In genomic region chr10:91800192-91800591, GRCh38 we compare ENCODE assay signal across 8 cellular contexts. TPM values are rescaled to one million over a fixed set of nuclear protein-coding genes. Genes with fewer than 3 reads are reported as not detected.
A peak's percentile ranks its signal among the peaks of the same experiment; 100 is the strongest.
DNase-seq lines count a peak whose midpoint lies in the region; ATAC-seq and TF ChIP-seq lines count a peak whose summit lies in the region.

No MANE protein-coding gene starts in this region.

- H4K20me1 ChIP-seq in OCI-LY3 (ENCODE audit: insufficient read depth, low read length) = peaks cover 50% of the 10 kb centered on the region

- CTCF ChIA-PET in Caco-2 (lab: Charles Lee) = no interaction called here

- no TSS peak for BruUV-seq in Caco-2 (replicated peaks; lab: Mats Ljungman, UMichigan)

- H3K36me3 Mint-ChIP-seq in Caco-2 (ENCODE audit: insufficient read depth, unreplicated experiment) = peaks cover 62% of the 10 kb centered on the region

- 0 out of 2 replicates have a peak overlapping the region, but pooled peaks have one; percentile 97 for H3K9ac ChIP-seq in OCI-LY3 (ENCODE audit: low read length)

- no peaks in the 10 kb centered on the region for H3K9me3 Mint-ChIP-seq in Caco-2 (ENCODE audit: unreplicated experiment)

- no peak overlapping the region for H3K27ac ChIP-seq in OCI-LY3 (ENCODE audit: low read length)
- peak overlapping the region; percentile 95 for H3K27ac ChIP-seq in neutrophil

- POLR2A ChIA-PET in Caco-2 (lab: Charles Lee) = interaction anchor here (0.6 kb wide), 1 partner anchor 12 kb away, joined by 6 read pairs; no protein-coding TSS in a partner anchor

- H3K27me3 ChIP-seq in Caco-2 (replicated peaks; ENCODE audit: control insufficient read depth, insufficient read depth, low read length) (no peaks in the 10 kb centered on the region), OCI-LY3 (ENCODE audit: low read depth, low read length) (no peaks in the 10 kb centered on the region), neutrophil (peaks cover under 1% of the 10 kb centered on the region)

- H3K9me3 ChIP-seq in Caco-2 (no peaks in the 10 kb centered on the region), OCI-LY3 (ENCODE audit: insufficient read depth, low read length) (no peaks in the 10 kb centered on the region), neutrophil (no peaks in the 10 kb centered on the region)

- no peak for DNase-seq in Caco-2
- DNase-seq in epithelial cell of esophagus (ENCODE audit: low read depth) = peak; percentile 1
- DNase-seq in iPS-NIHi7 (ENCODE audit: extremely low spot score) = no peak
- DNase-seq in NK-92 (lab: John Stamatoyannopoulos, UW; ENCODE audit: unreplicated experiment) = no peak

- H3K4me1 ChIP-seq in Caco-2 (peaks cover 37% of the 10 kb centered on the region), OCI-LY3 (ENCODE audit: low read length) (peaks cover 24% of the 10 kb centered on the region), neutrophil (ENCODE audit: control insufficient read depth in 1 of 2, insufficient read depth in 1 of 2, low read depth in 1 of 2, low read length in 1 of 2) (peaks cover 45 to 46% of the 10 kb centered on the region in 2 experiments)

- TF ChIP-seq CTCF in Caco-2 (IDR thresholded peaks at IDR 0.05; ENCODE audit: insufficient read depth in 1 of 2, low read depth in 1 of 2, low read length in 1 of 2, severe bottlenecking in 1 of 2, unreplicated experiment in 1 of 2) (no peak), OCI-LY3 (IDR thresholded peaks at IDR 0.05; ENCODE audit: low read depth, low read length) (no peak), epithelial cell of esophagus (IDR thresholded peaks at IDR 0.05; ENCODE audit: insufficient read depth, low read depth, low read length, missing control alignments) (no peak), neutrophil (IDR thresholded peaks at IDR 0.05) (no peak)

- H3K79me2 ChIP-seq in OCI-LY3 (ENCODE audit: low read length) = peaks cover 79% of the 10 kb centered on the region

- ATAC-seq in GM19397 (IDR thresholded peaks at IDR 0.05; ENCODE audit: unreplicated experiment) = no peak
- ATAC-seq in HG03520 (IDR thresholded peaks at IDR 0.05; ENCODE audit: unreplicated experiment) = no peak

- H3K4me2 ChIP-seq in OCI-LY3 (ENCODE audit: low read length) = peak overlapping the region; percentile 85

- H3K36me3 ChIP-seq in Caco-2 (ENCODE audit: control insufficient read depth, insufficient read depth, low read length) (no peaks in the 10 kb centered on the region), OCI-LY3 (replicated peaks; ENCODE audit: low read depth, low read length) (peaks cover 22% of the 10 kb centered on the region), neutrophil (peaks cover 4% of the 10 kb centered on the region)

- peak overlapping the region; percentile 96 for H3K4me3 Mint-ChIP-seq in Caco-2 (ENCODE audit: unreplicated experiment)

- intact Hi-C loops in Caco-2 (cut with micrococcal nuclease; ENCODE audit: unreplicated experiment) = no loop called here

- peak overlapping the region; percentile 97 for H3K27ac Mint-ChIP-seq in Caco-2 (ENCODE audit: unreplicated experiment)

- H3K27me3 Mint-ChIP-seq in Caco-2 (ENCODE audit: insufficient read depth, unreplicated experiment) = no peaks in the 10 kb centered on the region

- H2AFZ ChIP-seq in OCI-LY3 (ENCODE audit: low read depth, low read length) = no peak overlapping the region

- H3K4me1 Mint-ChIP-seq in Caco-2 (ENCODE audit: low read depth, unreplicated experiment) = peaks cover 37% of the 10 kb centered on the region

- peak overlapping the region; percentile 98 for H3K4me3 ChIP-seq in Caco-2 (ENCODE audit: low read depth, low read length)
- peak overlapping the region; percentile 98 for H3K4me3 ChIP-seq in OCI-LY3 (ENCODE audit: low read length)
- H3K4me3 ChIP-seq in epithelial cell of esophagus (ENCODE audit: low read length) = peak overlapping the region; percentile 90
- no peak overlapping the region for H3K4me3 ChIP-seq in neutrophil (ENCODE audit: low read depth in 1 of 2, low read length in 1 of 2)

RNA-seq across cellular contexts. Expression of gene TNKS2, which starts 2.0 kb away (rescaled TPM):
- 46.7 and 48.5 TPM in 2 replicates for total RNA-seq in Caco-2 (2022)

Comparison
In these comparisons a context has a peak if more than half of its experiments do, and no peak if none do; other contexts are left out.
1. H3K4me3 ChIP-seq: peak in Caco-2 (single experiment), OCI-LY3 (single experiment) and epithelial cell of esophagus (single experiment); none in neutrophil (0 of 2).